19 cellular contexts compared by ENCODE assay signal in genomic region chr12:92871121-92871520, GRCh38. TPM values are rescaled to one million over a fixed set of nuclear protein-coding genes. Genes with fewer than 3 reads are reported as not detected.
A peak's percentile ranks its signal among the peaks of the same experiment; 100 is the strongest.
DNase-seq lines count a peak whose midpoint lies in the region; ATAC-seq and TF ChIP-seq lines count a peak whose summit lies in the region.
"Had no signal": no experiment of that assay in that cellular context is flagged by ENCODE, and none has a peak within 500 bp of the region (broad histone marks: within the 10 kb centered on the region; RNA-seq: fewer than 3 reads in every experiment).

No MANE protein-coding gene starts in this region.

- H3K79me2 ChIP-seq in GM23248 (ENCODE audit: insufficient read depth), result peaks cover 99% of the 10 kb centered on the region
- H3K79me2 ChIP-seq in osteoblast (ENCODE audit: insufficient read depth, low read length), result peaks cover 73% of the 10 kb centered on the region

- H3K4me2 ChIP-seq in GM23248 (ENCODE audit: unreplicated experiment), result peak overlapping the region; percentile 16
- peak overlapping the region; percentile 54 for H3K4me2 ChIP-seq in osteoblast (ENCODE audit: insufficient read depth, low read length)
- H3K4me2 ChIP-seq: smooth muscle cell had no signal

- DNase-seq in AG10803 (ENCODE audit: low read depth) (peak; percentile 19), GM23248 (peak; percentile 13), SK-N-MC (ENCODE audit: low read depth, low spot score) (peak; percentile 32), osteoblast (ENCODE audit: insufficient read length, low spot score, missing footprints) (peak; percentile 27), posterior cingulate gyrus (no peak), NCI-H2029 (lab: John Stamatoyannopoulos, UW) (no peak), KG1 (lab: John Stamatoyannopoulos, UW) (no peak)
- DNase-seq: activated B cell treated with CpG ODN at 0.5 μM for 24 hours; activated CD8-positive, alpha-beta memory T cell treated with anti-CD3 and anti-CD28 coated beads, Interleukin-2, amount 50 U/mL, for 4 hours; caudate nucleus; CD4-positive, CD25-positive, alpha-beta regulatory T cell; IMR-90; NCI-H146; NCI-H526 treated with DMSO at 0.1 percent for 48 hours; T-helper 9 cell had no signal

- 19 to 20% methylated on average over 3 of the region's 3 CpGs for WGBS in GM23248 (ENCODE audit: low coverage in 1 of 2, low lambda C conversion rate in 2 of 2, missing lambda C conversion rate in 2 of 2), 2 experiments

- TF ChIP-seq CTCF in AG10803 (conservative IDR thresholded peaks at IDR 0.05; ENCODE audit: low read length) (no peak), osteoblast (IDR thresholded peaks at IDR 0.05; ENCODE audit: extremely low read depth, low read depth, low read length) (no peak)

- in situ Hi-C loops in GM23248 (cut with MboI), result no loop called here

- no peak overlapping the region for H3K4me3 ChIP-seq in AG10803 (ENCODE audit: low read length)
- H3K4me3 ChIP-seq in GM23248, result no peak overlapping the region
- peak overlapping the region; percentile 64 for H3K4me3 ChIP-seq in SK-N-MC
- no peak overlapping the region for H3K4me3 ChIP-seq in osteoblast (ENCODE audit: insufficient read depth, low read length)
- H3K4me3 ChIP-seq: ascending aorta, smooth muscle cell had no signal

- H3K9me2 ChIP-seq in GM23248 (ENCODE audit: insufficient read depth), result no peaks in the 10 kb centered on the region

- H3K4me1 ChIP-seq in GM23248 (ENCODE audit: insufficient read depth), result peaks cover 9% of the 10 kb centered on the region; the same call in 1 of the 2 replicates
- H3K4me1 ChIP-seq in osteoblast (ENCODE audit: insufficient read depth, low read length), result peaks cover 7% of the 10 kb centered on the region
- H3K4me1 ChIP-seq: ascending aorta had no signal

- intact Hi-C loops in posterior cingulate gyrus (cut with DNase I), result no loop called here

- H3K9me3 ChIP-seq in GM23248 (ENCODE audit: low read depth) (no peaks in the 10 kb centered on the region), SK-N-MC (ENCODE audit: low read depth, low read length) (no peaks in the 10 kb centered on the region), osteoblast (ENCODE audit: low read depth, low read length) (no peaks in the 10 kb centered on the region)
- H3K9me3 ChIP-seq: ascending aorta had no signal

- no peaks in the 10 kb centered on the region for H3F3A ChIP-seq in GM23248 (ENCODE audit: insufficient read depth)

- H4K20me1 ChIP-seq in GM23248 (ENCODE audit: insufficient read depth) (no peaks in the 10 kb centered on the region), osteoblast (ENCODE audit: insufficient read depth, low read length) (peaks cover 5% of the 10 kb centered on the region)

- H2AFZ ChIP-seq in GM23248 (no peak overlapping the region; the same call in 1 of the 2 replicates), osteoblast (ENCODE audit: low read length) (no peak overlapping the region)

- H3K36me3 ChIP-seq in GM23248 (ENCODE audit: low read depth) (no peaks in the 10 kb centered on the region), SK-N-MC (ENCODE audit: insufficient read depth, low read length) (no peaks in the 10 kb centered on the region), osteoblast (ENCODE audit: insufficient read depth, low read length) (no peaks in the 10 kb centered on the region)
- H3K36me3 ChIP-seq: ascending aorta had no signal

- H3K27ac ChIP-seq in GM23248 (no peak overlapping the region), SK-N-MC (peak overlapping the region; percentile 80), osteoblast (ENCODE audit: low read depth, low read length) (no peak overlapping the region)
- H3K27ac ChIP-seq: ascending aorta had no signal

- H3K27me3 ChIP-seq in GM23248 (replicated peaks; ENCODE audit: insufficient read depth) (no peaks in the 10 kb centered on the region), osteoblast (ENCODE audit: insufficient read depth, low read length) (no peaks in the 10 kb centered on the region)
- H3K27me3 ChIP-seq: ascending aorta had no signal

- H3K9ac ChIP-seq in GM23248, result no peak overlapping the region
- peak overlapping the region; percentile 43 for H3K9ac ChIP-seq in SK-N-MC (ENCODE audit: insufficient read length)

- no peak for ATAC-seq in HG03378 (IDR thresholded peaks at IDR 0.05; ENCODE audit: unreplicated experiment)
- ATAC-seq: activated T-helper 17 cell treated with anti-CD3 and anti-CD28 coated beads, Interleukin-2, amount 50 U/mL, for 72 hours had no signal

RNA-seq across cellular contexts. Expression of gene EEA1, which starts 58.0 kb away (rescaled TPM):
- 16.9 and 17.8 TPM in 2 replicates for total RNA-seq in GM23248 (2014; rRNA removed; shearing (Covaris generic))
- polyA plus RNA-seq in GM23248 (2016; fragmentation: Nextera tagmentation; extraction: Ambion mirVana), result 55.7 and 56.4 TPM in 2 replicates
- 32.9 and 40.7 TPM in 2 replicates for total RNA-seq in osteoblast

Comparison
In these comparisons a context has a peak if more than half of its experiments do, and no peak if none do; other contexts are left out.
1. DNase-seq: peak in AG10803 (single experiment), GM23248 (single experiment), SK-N-MC (single experiment) and osteoblast (single experiment); none in posterior cingulate gyrus (0 of 10), NCI-H2029 (single experiment) and KG1 (single experiment).